In genomic region chr13:49643003-49643651, GRCh38 we compare ENCODE assay signal across 14 cellular contexts. TPM values are rescaled to one million over a fixed set of nuclear protein-coding genes. Genes with fewer than 3 reads are reported as not detected.
DNase-seq lines count a peak whose midpoint lies in the region; ATAC-seq and TF ChIP-seq lines count a peak whose summit lies in the region.
"Had no signal": no experiment of that assay in that cellular context is flagged by ENCODE, and none has a peak within 500 bp of the region (broad histone marks: within the 10 kb centered on the region; RNA-seq: fewer than 3 reads in every experiment).

No MANE protein-coding gene starts in this region.

- DNase-seq in Right ventricle myocardium inferior (ENCODE audit: missing footprints), result peak; percentile 51
- DNase-seq in right atrium auricular region (ENCODE audit: low spot score), result no peak
- peak; percentile 74 to 79 for DNase-seq in NOMO-1 (lab: John Stamatoyannopoulos, UW; ENCODE audit: unreplicated experiment in 2 of 2)
- no peak for DNase-seq in left ventricle myocardium superior
- DNase-seq in occipital lobe (lab: John Stamatoyannopoulos, UW), result no peak
- DNase-seq in stimulated activated CD4-positive, alpha-beta T cell treated with anti-CD3 and anti-CD28 coated beads, Interleukin-2, amount 100 ng/mL, for 48 hours, result no peak
- DNase-seq in T-helper 2 cell treated with Interferon-gamma antibody and Interleukin-4, amounts not matched to agents 5 μg/mL and 100 μg/mL, for 36 hours (ENCODE audit: low spot score), result no peak
- no peak for DNase-seq in NCI-H1048 (lab: John Stamatoyannopoulos, UW)
- DNase-seq: activated CD8-positive, alpha-beta memory T cell treated with anti-CD3 and anti-CD28 coated beads, Interleukin-2, amount 10 ng/mL, durations not matched to agents 7 days and 5 days; amygdala; NCI-H1092 treated with DMSO at 0.1 percent for 48 hours; NCI-H774 had no signal

- no peak overlapping the region for H3K4me3 ChIP-seq in right atrium auricular region

- no peak overlapping the region for H3K27ac Mint-ChIP-seq in T-helper 2 cell treated with Interferon-gamma antibody and Interleukin-4, amounts not matched to agents 5 μg/mL and 100 μg/mL, for 36 hours
- H3K27ac Mint-ChIP-seq: activated CD8-positive, alpha-beta memory T cell treated with anti-CD3 and anti-CD28 coated beads, Interleukin-2, amount 10 ng/mL, durations not matched to agents 7 days and 5 days; T-helper 1 cell treated with Interleukin-12 subunit alpha and Interleukin-12 subunit beta and Interleukin-4 antibody, amounts not matched to agents 30 μg/mL and 1 μg/mL, for 36 hours had no signal

- H3K36me3 ChIP-seq in right atrium auricular region, result no peaks in the 10 kb centered on the region

- H3K4me1 ChIP-seq in right atrium auricular region, result no peaks in the 10 kb centered on the region

- no peaks in the 10 kb centered on the region for H3K9me3 Mint-ChIP-seq in T-helper 2 cell treated with Interferon-gamma antibody and Interleukin-4, amounts not matched to agents 5 μg/mL and 100 μg/mL, for 36 hours
- H3K9me3 Mint-ChIP-seq: T-helper 1 cell treated with Interleukin-12 subunit alpha and Interleukin-12 subunit beta and Interleukin-4 antibody, amounts not matched to agents 30 μg/mL and 1 μg/mL, for 36 hours had no signal

- peak overlapping the region in 1 of 2 donors; percentile 2 for H3K27ac ChIP-seq in right atrium auricular region

- no peaks in the 10 kb centered on the region for H3K27me3 Mint-ChIP-seq in T-helper 2 cell treated with Interferon-gamma antibody and Interleukin-4, amounts not matched to agents 5 μg/mL and 100 μg/mL, for 36 hours (ENCODE audit: low read depth)
- H3K27me3 Mint-ChIP-seq: activated CD8-positive, alpha-beta memory T cell treated with anti-CD3 and anti-CD28 coated beads, Interleukin-2, amount 10 ng/mL, durations not matched to agents 7 days and 5 days had no signal

- no peaks in the 10 kb centered on the region for H3K9me3 ChIP-seq in right atrium auricular region

- ATAC-seq in Right ventricle myocardium inferior (no peak), left ventricle myocardium superior (peak; percentile 62)
- ATAC-seq: activated CD8-positive, alpha-beta memory T cell treated with anti-CD3 and anti-CD28 coated beads, Interleukin-2, amount 10 ng/mL, durations not matched to agents 7 days and 5 days had no signal

- intact Hi-C loops in Right ventricle myocardium inferior (cut with DNase I), result no loop called here
- intact Hi-C loops in left ventricle myocardium superior (cut with micrococcal nuclease), result no loop called here

- H3K36me3 Mint-ChIP-seq in T-helper 2 cell treated with Interferon-gamma antibody and Interleukin-4, amounts not matched to agents 5 μg/mL and 100 μg/mL, for 36 hours (ENCODE audit: low read depth), result no peaks in the 10 kb centered on the region

- no peak for TF ChIP-seq CTCF in right atrium auricular region (IDR thresholded peaks at IDR 0.05)

- H3K4me3 Mint-ChIP-seq in T-helper 2 cell treated with Interferon-gamma antibody and Interleukin-4, amounts not matched to agents 5 μg/mL and 100 μg/mL, for 36 hours, result no peak overlapping the region
- H3K4me3 Mint-ChIP-seq: activated CD8-positive, alpha-beta memory T cell treated with anti-CD3 and anti-CD28 coated beads, Interleukin-2, amount 10 ng/mL, durations not matched to agents 7 days and 5 days; T-helper 1 cell treated with Interleukin-12 subunit alpha and Interleukin-12 subunit beta and Interleukin-4 antibody, amounts not matched to agents 30 μg/mL and 1 μg/mL, for 36 hours had no signal

- H3K4me1 Mint-ChIP-seq in T-helper 2 cell treated with Interferon-gamma antibody and Interleukin-4, amounts not matched to agents 5 μg/mL and 100 μg/mL, for 36 hours (ENCODE audit: low read depth), result peaks cover 9% of the 10 kb centered on the region

- H3K27me3 ChIP-seq in right atrium auricular region, result no peaks in the 10 kb centered on the region

RNA-seq across cellular contexts. Expression of gene ARL11, which starts 14.8 kb away (rescaled TPM):
- total RNA-seq in Right ventricle myocardium inferior, result 0.57 TPM
- under 1 TPM; 0.19 to 0.63 TPM for total RNA-seq in right atrium auricular region
- total RNA-seq in left ventricle myocardium superior, result 0.22 TPM
- total RNA-seq in occipital lobe, result 0.31 TPM
- total RNA-seq: osteocyte had no signal

RNA-seq across cellular contexts. Expression of gene EBPL, which starts 48.2 kb away (rescaled TPM):
- total RNA-seq in Right ventricle myocardium inferior, result 5.8 TPM
- 10 to 100 TPM; 17.6 to 22.6 TPM for total RNA-seq in right atrium auricular region
- 6.9 TPM for total RNA-seq in left ventricle myocardium superior
- total RNA-seq in occipital lobe, result 40.4 TPM

RNA-seq across cellular contexts. Expression of gene RCBTB1, which starts 57.8 kb away (rescaled TPM):
- total RNA-seq in Right ventricle myocardium inferior (22.3 TPM), right atrium auricular region (10 to 100 TPM in 1 of 2 donors, 1 to 10 TPM in 1; 8.9 to 19.6 TPM), left ventricle myocardium superior (23.1 TPM), occipital lobe (14.2 TPM)

Comparison
In these comparisons a context has a peak if more than half of its experiments do, and no peak if none do; other contexts are left out.
1. DNase-seq: peak in Right ventricle myocardium inferior (single experiment) and NOMO-1 (2 of 2); none in right atrium auricular region (single experiment), left ventricle myocardium superior (single experiment), occipital lobe (single experiment), stimulated activated CD4-positive, alpha-beta T cell treated with anti-CD3 and anti-CD28 coated beads, Interleukin-2, amount 100 ng/mL, for 48 hours (0 of 2), T-helper 2 cell treated with Interferon-gamma antibody and Interleukin-4, amounts not matched to agents 5 μg/mL and 100 μg/mL, for 36 hours (single experiment) and NCI-H1048 (single experiment).